In genomic region chr18:22503803-22504202, GRCh38 we compare ENCODE assay signal across 13 cellular contexts.
A peak's percentile ranks its signal among the peaks of the same experiment; 100 is the strongest.
DNase-seq lines count a peak whose midpoint lies in the region; ATAC-seq and TF ChIP-seq lines count a peak whose summit lies in the region.
"Had no signal": no experiment of that assay in that cellular context is flagged by ENCODE, and none has a peak within 500 bp of the region (broad histone marks: within the 10 kb centered on the region; RNA-seq: fewer than 3 reads in every experiment).

No MANE protein-coding gene starts in this region.

- no peaks in the 10 kb centered on the region for H3K27me3 ChIP-seq in right cardiac atrium (ENCODE audit: control insufficient read depth, insufficient read depth)
- H3K27me3 ChIP-seq: cardiac muscle cell had no signal

- H3K9me3 ChIP-seq in right cardiac atrium (ENCODE audit: control insufficient read depth, low read length) = no peaks in the 10 kb centered on the region

- intact Hi-C loops in right cardiac atrium (cut with DNase I) = no loop called here

- DNase-seq in GM04504 (ENCODE audit: low read depth) (peak; percentile 90), choroid plexus epithelial cell (ENCODE audit: low read depth) (peak; percentile 61), right cardiac atrium (peak; percentile 74 to 88 (median 80))
- DNase-seq in stimulated activated CD4-positive, alpha-beta T cell treated with anti-CD3 and anti-CD28 coated beads, Interleukin-4, amount 100 ng/mL, for 24 hours = no peak
- no peak for DNase-seq in NK-92 treated with Interleukin-12 subunit alpha and Interleukin-12 subunit beta, amount 100 ng/mL, for 24 hours (lab: John Stamatoyannopoulos, UW)
- DNase-seq: CD4-positive, CD25-positive, alpha-beta regulatory T cell; NCI-H2107; stimulated activated CD4-positive, alpha-beta T cell treated with anti-CD3 and anti-CD28 coated beads, Interleukin-4, amount 100 ng/mL, for 1 hour had no signal

- TF ChIP-seq CTCF in choroid plexus epithelial cell (conservative IDR thresholded peaks at IDR 0.05; ENCODE audit: low read depth, low read length) = no peak

- H3K4me1 Mint-ChIP-seq in stimulated activated memory B cell treated with anti-CD40 and anti-IgM and Interleukin-4, amounts not matched to agents 10 μg/mL and 1 μg/mL and 100 μg/mL, for 72 hours = no peaks in the 10 kb centered on the region
- H3K4me1 Mint-ChIP-seq: CD4-positive, CD25-positive, alpha-beta regulatory T cell; stimulated activated effector memory CD8-positive, alpha-beta T cell treated with anti-CD3 and anti-CD28 coated beads, Interleukin-12 subunit alpha, Interleukin-12 subunit beta, amount 100 ng/mL, for 72 hours had no signal

- no peaks in the 10 kb centered on the region for H3K27me3 Mint-ChIP-seq in stimulated activated memory B cell treated with anti-CD40 and anti-IgM and Interleukin-4, amounts not matched to agents 10 μg/mL and 1 μg/mL and 100 μg/mL, for 72 hours
- H3K27me3 Mint-ChIP-seq: CD4-positive, CD25-positive, alpha-beta regulatory T cell had no signal

- H3K4me1 ChIP-seq in right cardiac atrium (ENCODE audit: control insufficient read depth, insufficient read depth, low read length) = peaks cover 5% of the 10 kb centered on the region

- 70% methylated on average over 3 of the region's 3 CpGs for WGBS in right cardiac atrium

- no peak overlapping the region for H3K27ac Mint-ChIP-seq in stimulated activated memory B cell treated with anti-CD40 and anti-IgM and Interleukin-4, amounts not matched to agents 10 μg/mL and 1 μg/mL and 100 μg/mL, for 72 hours
- H3K27ac Mint-ChIP-seq: CD4-positive, CD25-positive, alpha-beta regulatory T cell; stimulated activated effector memory CD8-positive, alpha-beta T cell treated with anti-CD3 and anti-CD28 coated beads, Interleukin-12 subunit alpha, Interleukin-12 subunit beta, amount 100 ng/mL, for 72 hours had no signal

- peak overlapping the region; percentile 83 for H3K27ac ChIP-seq in right cardiac atrium (ENCODE audit: low read length)
- H3K27ac ChIP-seq: cardiac muscle cell had no signal

- no peak overlapping the region for H3K4me3 Mint-ChIP-seq in stimulated activated memory B cell treated with anti-CD40 and anti-IgM and Interleukin-4, amounts not matched to agents 10 μg/mL and 1 μg/mL and 100 μg/mL, for 72 hours
- H3K4me3 Mint-ChIP-seq: CD4-positive, CD25-positive, alpha-beta regulatory T cell; stimulated activated effector memory CD8-positive, alpha-beta T cell treated with anti-CD3 and anti-CD28 coated beads, Interleukin-12 subunit alpha, Interleukin-12 subunit beta, amount 100 ng/mL, for 72 hours had no signal

- H3K36me3 Mint-ChIP-seq in stimulated activated memory B cell treated with anti-CD40 and anti-IgM and Interleukin-4, amounts not matched to agents 10 μg/mL and 1 μg/mL and 100 μg/mL, for 72 hours = no peaks in the 10 kb centered on the region
- H3K36me3 Mint-ChIP-seq: CD4-positive, CD25-positive, alpha-beta regulatory T cell; stimulated activated effector memory CD8-positive, alpha-beta T cell treated with anti-CD3 and anti-CD28 coated beads, Interleukin-12 subunit alpha, Interleukin-12 subunit beta, amount 100 ng/mL, for 72 hours had no signal

- no peak overlapping the region for H3K4me3 ChIP-seq in choroid plexus epithelial cell (ENCODE audit: low read depth, low read length)
- H3K4me3 ChIP-seq in right cardiac atrium (ENCODE audit: low read length) = no peak overlapping the region
- H3K4me3 ChIP-seq: cardiac muscle cell had no signal

- peaks cover 11% of the 10 kb centered on the region for H3K9me3 Mint-ChIP-seq in stimulated activated memory B cell treated with anti-CD40 and anti-IgM and Interleukin-4, amounts not matched to agents 10 μg/mL and 1 μg/mL and 100 μg/mL, for 72 hours
- H3K9me3 Mint-ChIP-seq: stimulated activated effector memory CD8-positive, alpha-beta T cell treated with anti-CD3 and anti-CD28 coated beads, Interleukin-12 subunit alpha, Interleukin-12 subunit beta, amount 100 ng/mL, for 72 hours had no signal

- ATAC-seq in right cardiac atrium (peak; percentile 96 to 97), HG02840 (IDR thresholded peaks at IDR 0.05; ENCODE audit: low FRiP score, unreplicated experiment) (no peak), HG03442 (IDR thresholded peaks at IDR 0.05; ENCODE audit: unreplicated experiment) (no peak)
- ATAC-seq in stimulated activated memory B cell treated with anti-CD40 and anti-IgM and Interleukin-4, amounts not matched to agents 10 μg/mL and 1 μg/mL and 100 μg/mL, for 72 hours = peak; percentile 43

Comparison
In these comparisons a context has a peak if more than half of its experiments do, and no peak if none do; other contexts are left out.
1. DNase-seq: peak in GM04504 (single experiment), choroid plexus epithelial cell (single experiment) and right cardiac atrium (3 of 3); none in stimulated activated CD4-positive, alpha-beta T cell treated with anti-CD3 and anti-CD28 coated beads, Interleukin-4, amount 100 ng/mL, for 24 hours (single experiment) and NK-92 treated with Interleukin-12 subunit alpha and Interleukin-12 subunit beta, amount 100 ng/mL, for 24 hours (single experiment).
2. ATAC-seq: peak in right cardiac atrium (2 of 2) and stimulated activated memory B cell treated with anti-CD40 and anti-IgM and Interleukin-4, amounts not matched to agents 10 μg/mL and 1 μg/mL and 100 μg/mL, for 72 hours (single experiment); none in HG02840 (single experiment) and HG03442 (single experiment).